29 cellular contexts compared by ENCODE assay signal in genomic region chr7:16615234-16615633, GRCh38.
"Had no signal": no experiment of that assay in that cellular context is flagged by ENCODE, and none has a peak within 500 bp of the region (broad histone marks: within the 10 kb centered on the region; RNA-seq: fewer than 3 reads in every experiment).

No MANE protein-coding gene starts in this region.

- H3K4me3 ChIP-seq: pancreas, psoas muscle, sigmoid colon, stomach, thyroid gland had no signal

- H3K9me3 Mint-ChIP-seq: activated CD8-positive, alpha-beta T cell treated with anti-CD3 and anti-CD28 coated beads for 36 hours; activated naive CD4-positive, alpha-beta T cell treated with anti-CD3 and anti-CD28 coated beads, Interleukin-2, amount 50 U/mL, for 24 hours; activated naive CD8-positive, alpha-beta T cell treated with anti-CD3 and anti-CD28 coated beads, Interleukin-2, amount 50 U/mL, for 24 hours; activated T-cell treated with anti-CD3 and anti-CD28 coated beads, Interleukin-2, amount 50 U/mL, for 4 hours; activated T-helper 17 cell treated with anti-CD3 and anti-CD28 coated beads, Interleukin-2, amount 50 U/mL, for 72 hours; naive thymus-derived CD4-positive, alpha-beta T cell; stimulated activated effector memory CD8-positive, alpha-beta T cell treated with anti-CD3 and anti-CD28 coated beads, Interleukin-12 subunit alpha, Interleukin-12 subunit beta, amount 100 ng/mL, for 72 hours had no signal

- H3K4me1 ChIP-seq: sigmoid colon, thyroid gland had no signal

- H3K4me3 Mint-ChIP-seq: activated CD8-positive, alpha-beta T cell treated with anti-CD3 and anti-CD28 coated beads for 36 hours; activated naive CD4-positive, alpha-beta T cell treated with anti-CD3 and anti-CD28 coated beads, Interleukin-2, amount 50 U/mL, for 24 hours; activated naive CD8-positive, alpha-beta T cell treated with anti-CD3 and anti-CD28 coated beads, Interleukin-2, amount 50 U/mL, for 24 hours; activated T-cell treated with anti-CD3 and anti-CD28 coated beads, Interleukin-2, amount 50 U/mL, for 4 hours; activated T-helper 17 cell treated with anti-CD3 and anti-CD28 coated beads, Interleukin-2, amount 50 U/mL, for 72 hours; naive thymus-derived CD4-positive, alpha-beta T cell; stimulated activated effector memory CD8-positive, alpha-beta T cell treated with anti-CD3 and anti-CD28 coated beads, Interleukin-12 subunit alpha, Interleukin-12 subunit beta, amount 100 ng/mL, for 72 hours; T-helper 17 cell had no signal

- H3K27ac Mint-ChIP-seq: activated CD8-positive, alpha-beta T cell treated with anti-CD3 and anti-CD28 coated beads for 36 hours; activated naive CD4-positive, alpha-beta T cell treated with anti-CD3 and anti-CD28 coated beads, Interleukin-2, amount 50 U/mL, for 24 hours; activated naive CD8-positive, alpha-beta T cell treated with anti-CD3 and anti-CD28 coated beads, Interleukin-2, amount 50 U/mL, for 24 hours; activated T-helper 17 cell treated with anti-CD3 and anti-CD28 coated beads, Interleukin-2, amount 50 U/mL, for 72 hours; naive thymus-derived CD4-positive, alpha-beta T cell; stimulated activated effector memory CD8-positive, alpha-beta T cell treated with anti-CD3 and anti-CD28 coated beads, Interleukin-12 subunit alpha, Interleukin-12 subunit beta, amount 100 ng/mL, for 72 hours; T-helper 17 cell had no signal

- ATAC-seq: activated CD8-positive, alpha-beta T cell treated with anti-CD3 and anti-CD28 coated beads for 36 hours; activated naive CD8-positive, alpha-beta T cell treated with anti-CD3 and anti-CD28 coated beads, Interleukin-2, amount 50 U/mL, for 24 hours; activated T-cell treated with anti-CD3 and anti-CD28 coated beads, Interleukin-2, amount 50 U/mL, for 4 hours; activated T-helper 17 cell treated with anti-CD3 and anti-CD28 coated beads, Interleukin-2, amount 50 U/mL, for 72 hours; esophagus mucosa; left ventricle myocardium superior; naive thymus-derived CD4-positive, alpha-beta T cell; pancreas; psoas muscle; stimulated activated effector memory CD8-positive, alpha-beta T cell treated with anti-CD3 and anti-CD28 coated beads, Interleukin-12 subunit alpha, Interleukin-12 subunit beta, amount 100 ng/mL, for 72 hours; T-helper 17 cell had no signal

- H3K27me3 Mint-ChIP-seq: activated CD8-positive, alpha-beta T cell treated with anti-CD3 and anti-CD28 coated beads for 36 hours; activated naive CD4-positive, alpha-beta T cell treated with anti-CD3 and anti-CD28 coated beads, Interleukin-2, amount 50 U/mL, for 24 hours; activated naive CD8-positive, alpha-beta T cell treated with anti-CD3 and anti-CD28 coated beads, Interleukin-2, amount 50 U/mL, for 24 hours; activated T-helper 17 cell treated with anti-CD3 and anti-CD28 coated beads, Interleukin-2, amount 50 U/mL, for 72 hours; naive thymus-derived CD4-positive, alpha-beta T cell; T-helper 17 cell had no signal

- H3K27ac ChIP-seq: pancreas, psoas muscle, sigmoid colon, stomach, thyroid gland, WERI-Rb-1 had no signal

- DNase-seq: activated CD4-positive, alpha-beta T cell treated with anti-CD3 and anti-CD28 coated beads for 1 hour; activated CD4-positive, alpha-beta T cell treated with anti-CD3 and anti-CD28 coated beads, Interleukin-2, amount 50 U/mL, for 1 hour; activated CD8-positive, alpha-beta T cell treated with anti-CD3 and anti-CD28 coated beads for 36 hours; activated gamma-delta T cell treated with Interleukin-2 at 50 U/mL for 16 hours; activated naive CD8-positive, alpha-beta T cell treated with anti-CD3 and anti-CD28 coated beads, Interleukin-2, amount 50 U/mL, for 24 hours; activated T-cell treated with anti-CD3 and anti-CD28 coated beads, Interleukin-2, amount 50 U/mL, for 4 hours; amygdala; caudate nucleus; cortex of kidney; foreskin fibroblast; head of caudate nucleus; islet precursor cell; left ventricle myocardium superior; naive thymus-derived CD4-positive, alpha-beta T cell; nucleus accumbens; pancreas; psoas muscle; sigmoid colon; small intestine; stimulated activated CD4-positive, alpha-beta T cell treated with anti-CD3 and anti-CD28 coated beads, Interleukin-4, amount 100 ng/mL, for 24 hours; stomach; T-helper 17 cell; T1000; thyroid gland; WERI-Rb-1 had no signal

- H3K9me3 ChIP-seq: pancreas, psoas muscle, sigmoid colon, stomach, thyroid gland had no signal

- H3K27me3 ChIP-seq: pancreas, sigmoid colon, stomach, thyroid gland had no signal
